In genomic region chr16:85800321-85800669, GRCh38 we compare ENCODE assay signal across 7 cellular contexts. TPM values are rescaled to one million over a fixed set of nuclear protein-coding genes. Genes with fewer than 3 reads are reported as not detected.
DNase-seq lines count a peak whose midpoint lies in the region; ATAC-seq and TF ChIP-seq lines count a peak whose summit lies in the region.

No MANE protein-coding gene starts in this region.

- H3K4me3 ChIP-seq in mucosa of descending colon (peak overlapping the region; percentile 98), urinary bladder (ENCODE audit: low read depth, low read length) (peak overlapping the region; percentile 94)

- peak overlapping the region; percentile 96 for H3K27ac Mint-ChIP-seq in chondrocyte (ENCODE audit: unreplicated experiment)

- H3K36me3 ChIP-seq in mucosa of descending colon (ENCODE audit: low read depth) (peaks cover 5% of the 10 kb centered on the region), urinary bladder (ENCODE audit: insufficient read depth) (no peaks in the 10 kb centered on the region)

- ATAC-seq in GM21360 (IDR thresholded peaks at IDR 0.05; ENCODE audit: unreplicated experiment) (peak; percentile 6), mucosa of descending colon (no peak)

- peaks cover 23% of the 10 kb centered on the region for H3K4me1 ChIP-seq in mucosa of descending colon (ENCODE audit: low read depth)
- H3K4me1 ChIP-seq in urinary bladder (ENCODE audit: insufficient read depth): no peaks in the 10 kb centered on the region

- 14% methylated on average over 9 of the region's 9 CpGs for WGBS in urinary bladder

- H3K27ac ChIP-seq in urinary bladder (ENCODE audit: low read depth): peak overlapping the region; percentile 84

- H3K9me3 Mint-ChIP-seq in chondrocyte (ENCODE audit: low read depth): no peaks in the 10 kb centered on the region

- TF ChIP-seq CTCF in chondrocyte (IDR thresholded peaks at IDR 0.05): no peak
- TF ChIP-seq CTCF in mucosa of descending colon (IDR thresholded peaks at IDR 0.05): no peak

- peaks cover 34% of the 10 kb centered on the region for H3K36me3 Mint-ChIP-seq in chondrocyte (ENCODE audit: low read depth)

- peak overlapping the region; percentile 83 for H3K4me3 Mint-ChIP-seq in chondrocyte (ENCODE audit: unreplicated experiment)

- H3K27me3 Mint-ChIP-seq in chondrocyte (ENCODE audit: low read depth): no peaks in the 10 kb centered on the region

- peaks cover 43% of the 10 kb centered on the region for H3K4me1 Mint-ChIP-seq in chondrocyte (ENCODE audit: low read depth)

- H3K9me3 ChIP-seq in mucosa of descending colon: no peaks in the 10 kb centered on the region

- intact Hi-C loops in mucosa of descending colon (cut with DNase I, micrococcal nuclease): no loop called here

- DNase-seq in OCI-M1 (lab: John Stamatoyannopoulos, UW) (peak; percentile 46), chondrocyte (ENCODE audit: low spot score) (no peak), mucosa of descending colon (no peak), NCI-H446 (lab: John Stamatoyannopoulos, UW) (no peak), DMS153 treated with DMSO at 0.1 percent for 48 hours (lab: John Stamatoyannopoulos, UW; ENCODE audit: unreplicated experiment) (no peak)

RNA-seq across cellular contexts. Expression of gene COX4I1, which starts 0.8 kb away (rescaled TPM):
- total RNA-seq in chondrocyte (341 to 345 TPM (median 344 TPM) in 3 replicates), mucosa of descending colon (1,000 to 10,000 TPM in 2 of 3 donors, 100 to 1,000 TPM in 1; 793 to 1,140 (median 1,020) TPM), urinary bladder (200 TPM)
- 764 TPM for polyA plus RNA-seq in urinary bladder

RNA-seq across cellular contexts. Expression of gene EMC8, which starts 1.0 kb away (rescaled TPM):
- 26.3 to 30.1 TPM (median 27.4 TPM) in 3 replicates for total RNA-seq in chondrocyte
- total RNA-seq in mucosa of descending colon: 10 to 100 TPM; 27.7 to 31.0 (median 30.2) TPM
- total RNA-seq in urinary bladder: 15.0 TPM
- polyA plus RNA-seq in urinary bladder: 19.0 TPM

RNA-seq across cellular contexts. Expression of gene C16orf74, which starts 49.4 kb away (rescaled TPM):
- total RNA-seq in chondrocyte: 0.82 to 1.6 TPM (median 1.0 TPM) in 3 replicates
- 1 to 10 TPM in 2 of 3 donors, under 1 TPM in 1; 0.73 to 1.3 (median 1.0) TPM for total RNA-seq in mucosa of descending colon
- total RNA-seq in urinary bladder: 6.6 TPM
- polyA plus RNA-seq in urinary bladder: 10.7 TPM
